8 cellular contexts compared by ENCODE assay signal in genomic region chr4:99729186-99729585, GRCh38.
"Had no signal": no experiment of that assay in that cellular context is flagged by ENCODE, and none has a peak within 500 bp of the region (broad histone marks: within the 10 kb centered on the region; RNA-seq: fewer than 3 reads in every experiment).

No MANE protein-coding gene starts in this region.

- H3K4me2 ChIP-seq: GM23338 had no signal

- H3K9me3 Mint-ChIP-seq: HFFc6 had no signal

- H3K27ac Mint-ChIP-seq: GM23338, H9, HFFc6 had no signal

- H3K4me1 ChIP-seq: HAP-1 had no signal

- H3K9ac ChIP-seq: GM23248 had no signal

- H2AFZ ChIP-seq: GM23248, GM23338 had no signal

- H3K36me3 ChIP-seq: HAP-1 had no signal

- DNase-seq: GM23248, GOT3, H7, H9, HCEC 1CT, HFFc6 had no signal

- H3K9me3 ChIP-seq: HAP-1 had no signal

- H3K4me3 Mint-ChIP-seq: GM23338, H9, HFFc6 had no signal

- H3K27ac ChIP-seq: GM23248 had no signal

- H3K4me3 ChIP-seq: GM23248, GM23338, HAP-1 had no signal
